Comparison of ENCODE assay signal across 8 cellular contexts in the genomic region with DNA sequence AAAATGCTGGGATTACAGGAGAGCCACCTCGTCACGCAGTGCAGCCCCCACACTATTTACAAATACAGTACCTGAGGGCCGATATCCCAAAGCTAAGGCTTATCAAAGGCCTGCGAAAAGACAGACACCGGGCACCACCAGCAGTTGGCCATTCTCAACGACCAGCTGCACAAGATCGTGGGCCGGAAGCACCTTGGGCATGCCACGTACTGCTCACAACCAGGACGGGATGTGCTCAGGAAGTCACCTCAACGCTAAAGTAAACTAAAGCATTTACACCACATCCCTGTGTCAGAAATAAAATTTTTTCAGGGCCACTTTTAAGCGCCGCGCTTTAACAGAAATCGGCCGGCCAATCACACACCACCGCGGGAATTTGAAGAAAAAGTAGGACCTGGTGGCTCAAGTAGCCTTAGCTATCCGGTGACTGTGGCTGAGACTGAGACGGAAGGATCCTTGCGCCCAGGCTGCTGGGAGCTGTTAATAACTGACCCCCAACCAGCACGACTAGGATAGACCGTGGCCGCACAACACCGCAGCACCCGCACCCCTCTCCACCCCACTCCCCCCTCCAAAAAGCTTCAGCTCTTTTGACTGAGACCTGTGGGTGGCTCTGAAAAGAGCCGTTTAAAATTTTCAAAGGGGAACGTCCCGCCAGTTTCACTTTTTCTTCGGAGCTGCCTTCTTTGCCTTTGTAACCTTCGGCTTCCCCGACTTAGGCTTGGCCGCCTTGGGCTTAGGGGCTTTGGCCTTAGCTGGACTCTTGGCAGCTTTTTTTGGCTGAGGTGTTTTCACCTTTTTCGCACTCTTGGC.
DNase-seq lines count a peak whose midpoint lies in the region; ATAC-seq and TF ChIP-seq lines count a peak whose summit lies in the region.

No MANE protein-coding gene starts in this region.

- peaks cover 25% of the 10 kb centered on the region for H3K4me1 ChIP-seq in Panc1 (ENCODE audit: control insufficient read depth, insufficient read depth, low read length)

- H3K27ac ChIP-seq in Panc1 (ENCODE audit: low read length) = peak overlapping the region; percentile 99

- intact Hi-C loops in Panc1 (cut with micrococcal nuclease; ENCODE audit: unreplicated experiment) = no loop called here
- intact Hi-C loops in activated naive CD4-positive, alpha-beta T cell treated with anti-CD3 and anti-CD28 coated beads for 36 hours (cut with micrococcal nuclease) = loop anchor here (1.0 to 2.0 kb wide), 10 partner anchors 10 to 898 kb away; a partner anchor contains a TSS
- intact Hi-C loops in Right ventricle myocardium superior (cut with DNase I) = no loop called here

- H3K27ac Mint-ChIP-seq in activated naive CD4-positive, alpha-beta T cell treated with anti-CD3 and anti-CD28 coated beads for 36 hours = peak overlapping the region; percentile 100
- peak overlapping the region; percentile 87 for H3K27ac Mint-ChIP-seq in progenitor cell of endocrine pancreas

- H3K4me3 Mint-ChIP-seq in activated naive CD4-positive, alpha-beta T cell treated with anti-CD3 and anti-CD28 coated beads for 36 hours = peak overlapping the region; percentile 83
- H3K4me3 Mint-ChIP-seq in progenitor cell of endocrine pancreas (ENCODE audit: low read depth) = peak overlapping the region; percentile 81

- peak overlapping the region; percentile 78 to 87 for H3K4me3 ChIP-seq in Panc1 (ENCODE audit: low read depth in 2 of 2, low read length in 2 of 2)

- peaks cover 12% of the 10 kb centered on the region for H3K36me3 Mint-ChIP-seq in activated naive CD4-positive, alpha-beta T cell treated with anti-CD3 and anti-CD28 coated beads for 36 hours (ENCODE audit: low read depth)
- no peaks in the 10 kb centered on the region for H3K36me3 Mint-ChIP-seq in progenitor cell of endocrine pancreas (ENCODE audit: insufficient read depth)

- no peaks in the 10 kb centered on the region for H3K9me3 Mint-ChIP-seq in activated naive CD4-positive, alpha-beta T cell treated with anti-CD3 and anti-CD28 coated beads for 36 hours
- no peaks in the 10 kb centered on the region for H3K9me3 Mint-ChIP-seq in progenitor cell of endocrine pancreas (ENCODE audit: low read depth)

- BruUV-seq in Panc1 (replicated peaks; lab: Mats Ljungman, UMichigan) = no TSS peak

- no peaks in the 10 kb centered on the region for H3K36me3 ChIP-seq in Panc1 (ENCODE audit: control insufficient read depth, insufficient read depth, low read length)

- ATAC-seq in HG02981 (IDR thresholded peaks at IDR 0.05; ENCODE audit: unreplicated experiment) = peak; percentile 42
- peak; percentile 82 for ATAC-seq in Panc1
- peak; percentile 70 for ATAC-seq in Right ventricle myocardium superior (ENCODE audit: poor library complexity)

- DNase-seq in NCI-H1417 (lab: John Stamatoyannopoulos, UW) = peak; percentile 69 to 90 (median 79)
- no peak for DNase-seq in NCI-H1417 treated with DMSO at 0.1 percent for 48 hours (lab: John Stamatoyannopoulos, UW)
- DNase-seq in Panc1 (ENCODE audit: low read depth, low spot score) = no peak
- peak; percentile 82 for DNase-seq in activated naive CD4-positive, alpha-beta T cell treated with anti-CD3 and anti-CD28 coated beads for 36 hours
- peak; percentile 59 for DNase-seq in Right ventricle myocardium superior
- DNase-seq in progenitor cell of endocrine pancreas (ENCODE audit: low spot score, unreplicated experiment) = no peak
- DNase-seq in T1000 (lab: John Stamatoyannopoulos, UW) = no peak

- H3K9me3 ChIP-seq in Panc1 (ENCODE audit: control insufficient read depth, insufficient read depth, low read depth, low read length) = no peaks in the 10 kb centered on the region

- peaks cover 3% of the 10 kb centered on the region for H3K27me3 Mint-ChIP-seq in activated naive CD4-positive, alpha-beta T cell treated with anti-CD3 and anti-CD28 coated beads for 36 hours (ENCODE audit: low read depth)
- H3K27me3 Mint-ChIP-seq in progenitor cell of endocrine pancreas = no peaks in the 10 kb centered on the region

- POLR2A ChIA-PET in Panc1 (lab: Charles Lee) = interaction anchor here (0.6 to 2.8 kb wide), 12 partner anchors 17 to 1631 kb away, joined by 3 to 20 read pairs (median 4); a partner anchor contains a TSS

- TF ChIP-seq CTCF in Panc1 (IDR thresholded peaks at IDR 0.05) (no peak), progenitor cell of endocrine pancreas (IDR thresholded peaks at IDR 0.05; ENCODE audit: unreplicated experiment) (no peak)

- in situ Hi-C loops in Panc1 (cut with HindIII; ENCODE audit: low pct_unique_long_range_greater_than_20kb, low sequenced_read_pairs) = no loop called here

- H3K4me1 Mint-ChIP-seq in activated naive CD4-positive, alpha-beta T cell treated with anti-CD3 and anti-CD28 coated beads for 36 hours (ENCODE audit: low read depth) = peaks cover 32% of the 10 kb centered on the region
- peaks cover 17% of the 10 kb centered on the region for H3K4me1 Mint-ChIP-seq in progenitor cell of endocrine pancreas (ENCODE audit: low read depth)

- CTCF ChIA-PET in Panc1 (lab: Charles Lee) = interaction anchor here (0.7 kb wide), 1 partner anchor 30 kb away, joined by 3 read pairs; a partner anchor contains a TSS
- CTCF ChIA-PET in activated naive CD4-positive, alpha-beta T cell treated with anti-CD3 and anti-CD28 coated beads for 36 hours (lab: Charles Lee) = interaction anchor here (0.8 to 1.0 kb wide), 2 partner anchors 38 to 46 kb away, joined by 3 read pairs; a partner anchor contains a TSS

- no peaks in the 10 kb centered on the region for H3K27me3 ChIP-seq in Panc1 (ENCODE audit: control insufficient read depth, insufficient read depth, low read length)

Comparison
In these comparisons a context has a peak if more than half of its experiments do, and no peak if none do; other contexts are left out.
1. DNase-seq: peak in NCI-H1417 (3 of 3), activated naive CD4-positive, alpha-beta T cell treated with anti-CD3 and anti-CD28 coated beads for 36 hours (single experiment) and Right ventricle myocardium superior (single experiment); none in NCI-H1417 treated with DMSO at 0.1 percent for 48 hours (single experiment), Panc1 (single experiment), progenitor cell of endocrine pancreas (single experiment) and T1000 (single experiment).
2. Peak in every context shown above with its lines, with median percentiles within 50 percentile points of each other: ATAC-seq.